ENCODE assay signal across 1 cellular context in the genomic region with DNA sequence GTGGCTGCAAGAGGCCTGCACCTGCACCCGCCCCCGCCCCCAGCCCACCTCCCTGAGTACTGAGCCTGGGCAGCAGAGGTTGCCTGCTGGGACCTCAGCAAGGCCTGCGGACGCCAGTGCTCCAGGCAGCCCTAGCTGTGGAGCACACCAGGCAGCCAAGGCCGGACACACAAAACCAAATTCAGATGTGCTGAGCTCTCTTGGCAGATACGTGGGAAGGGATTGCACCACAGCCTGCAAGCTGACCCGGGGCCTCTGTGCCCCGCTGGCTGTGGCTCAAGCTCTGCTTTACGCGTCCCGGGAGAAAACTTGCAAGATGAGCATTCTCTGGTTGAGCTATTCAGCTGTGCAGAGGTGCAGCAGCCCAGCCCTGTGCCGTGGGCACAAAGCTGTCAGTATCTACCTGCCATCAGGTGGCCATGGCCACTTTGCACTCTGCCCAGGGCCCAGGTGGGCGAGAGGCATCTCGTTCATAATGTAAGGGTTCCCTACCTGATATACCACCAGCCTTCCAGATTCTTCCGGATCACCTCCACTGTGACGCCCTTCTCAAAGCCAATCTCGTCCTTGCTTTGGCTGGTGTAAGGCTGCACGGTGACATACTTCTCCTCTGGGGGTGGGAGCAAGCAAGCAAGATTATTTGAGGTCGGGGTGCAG.
TF ChIP-seq lines count a peak whose summit lies in the region.

No MANE protein-coding gene starts in this region.

TF ChIP-seq in IMR-90, 13 proteins besides CTCF, POLR2A, EP300 and RAD21 (continued from another document):
- TF ChIP-seq ELK1 (IDR thresholded peaks at IDR 0.05; ENCODE audit: borderline replicate concordance, low read depth, low read length): no peak
